In the genomic region with DNA sequence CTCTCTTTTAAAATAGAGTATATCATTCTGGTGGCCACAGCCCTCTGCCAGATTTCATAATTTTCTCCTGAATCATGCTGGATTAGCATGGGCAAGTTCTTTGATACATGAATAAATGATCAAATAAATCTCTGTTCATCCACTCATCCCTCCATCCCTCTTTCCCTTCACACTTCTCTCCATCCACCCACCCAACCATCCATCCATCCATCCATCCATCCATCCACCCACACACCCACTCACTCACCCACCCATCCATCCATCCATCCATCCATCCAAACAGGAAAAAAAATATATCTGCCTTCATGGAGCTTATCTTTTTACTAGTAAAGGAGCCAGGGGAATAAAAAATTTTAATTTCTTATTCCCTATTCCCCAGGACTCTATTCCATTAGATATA, we compare ENCODE assay signal across 25 cellular contexts.
"Had no signal": no experiment of that assay in that cellular context is flagged by ENCODE, and none has a peak within 500 bp of the region (broad histone marks: within the 10 kb centered on the region; RNA-seq: fewer than 3 reads in every experiment).

No MANE protein-coding gene starts in this region.

- ATAC-seq: foreskin keratinocyte, gastroesophageal sphincter, heart left ventricle, left cardiac atrium, left lung, left ventricle myocardium superior, lower lobe of right lung, mucosa of descending colon had no signal

- H3K27ac ChIP-seq: coronary artery, dorsolateral prefrontal cortex, esophagus muscularis mucosa, foreskin keratinocyte, gastroesophageal sphincter, heart left ventricle, hepatocyte, left lung, lower lobe of right lung had no signal

- DNase-seq: dermis blood vessel endothelial cell; dorsolateral prefrontal cortex; effector CD4-positive, alpha-beta T cell; effector memory CD4-positive, alpha-beta T cell; foreskin keratinocyte; heart left ventricle; hypothalamus; immature natural killer cell; left cardiac atrium; left lung; left ventricle myocardium superior; lower lobe of right lung; mesenchymal stem cell; mucosa of descending colon; naive B cell had no signal

- H3K27me3 ChIP-seq: dorsolateral prefrontal cortex, esophagus muscularis mucosa, foreskin keratinocyte, gastroesophageal sphincter, heart left ventricle, hepatocyte, left lung had no signal

- H3K27ac Mint-ChIP-seq: immature natural killer cell, mesothelial cell of epicardium had no signal

- H3K9me3 Mint-ChIP-seq: immature natural killer cell, mesothelial cell of epicardium had no signal

- H3K4me1 ChIP-seq: esophagus muscularis mucosa, foreskin keratinocyte, gastroesophageal sphincter, heart left ventricle, left lung, lower lobe of right lung had no signal

- H3K9me3 ChIP-seq: esophagus muscularis mucosa, gastroesophageal sphincter, left lung, lower lobe of right lung, mucosa of descending colon had no signal

- H3K4me1 Mint-ChIP-seq: immature natural killer cell, mesothelial cell of epicardium had no signal

- H3K27me3 Mint-ChIP-seq: naive B cell had no signal

- H3K4me2 ChIP-seq: hepatocyte had no signal

- H3K36me3 ChIP-seq: esophagus muscularis mucosa, gastroesophageal sphincter, heart left ventricle, left lung, lower lobe of right lung had no signal

- H3K36me3 Mint-ChIP-seq: mesothelial cell of epicardium, naive B cell had no signal

- H3K79me2 ChIP-seq: hepatocyte had no signal

- H3K4me3 Mint-ChIP-seq: immature natural killer cell, mesothelial cell of epicardium, naive B cell had no signal

- H3K4me3 ChIP-seq: coronary artery, dorsolateral prefrontal cortex, esophagus muscularis mucosa, gastroesophageal sphincter, heart left ventricle, hepatocyte, left lung, lower lobe of right lung, mucosa of descending colon had no signal

- FAIRE-seq: colon, endothelial cell of umbilical vein, frontal cortex, islet of Langerhans, keratinocyte had no signal

- H2AFZ ChIP-seq: hepatocyte had no signal
